18 cellular contexts compared by ENCODE assay signal in genomic region chr9:117076571-117077300, GRCh38.
"Had no signal": no experiment of that assay in that cellular context is flagged by ENCODE, and none has a peak within 500 bp of the region (broad histone marks: within the 10 kb centered on the region; RNA-seq: fewer than 3 reads in every experiment).

No MANE protein-coding gene starts in this region.

- H3K9me3 Mint-ChIP-seq: endodermal cell, neural progenitor cell had no signal

- ATAC-seq: activated CD4-positive, alpha-beta T cell treated with anti-CD3 and anti-CD28 coated beads for 36 hours; activated CD8-positive, alpha-beta memory T cell treated with anti-CD3 and anti-CD28 coated beads, Interleukin-2, amount 10 ng/mL, durations not matched to agents 7 days and 5 days; gastroesophageal sphincter; stimulated activated naive CD8-positive, alpha-beta T cell treated with anti-CD3 and anti-CD28 coated beads, Interleukin-15, amount 100 ng/mL, for 72 hours; upper lobe of right lung had no signal

- H3K4me1 Mint-ChIP-seq: activated CD4-positive, alpha-beta T cell treated with anti-CD3 and anti-CD28 coated beads for 36 hours; activated CD8-positive, alpha-beta memory T cell treated with anti-CD3 and anti-CD28 coated beads, Interleukin-2, amount 10 ng/mL, durations not matched to agents 7 days and 5 days; activated naive CD4-positive, alpha-beta T cell treated with anti-CD3 and anti-CD28 coated beads, Interleukin-2, amount 50 U/mL, for 24 hours; naive B cell; stimulated activated naive CD8-positive, alpha-beta T cell treated with anti-CD3 and anti-CD28 coated beads, Interleukin-15, amount 100 ng/mL, for 72 hours had no signal

- H3K4me2 ChIP-seq: neural progenitor cell had no signal

- H3K27me3 Mint-ChIP-seq: activated CD4-positive, alpha-beta memory T cell treated with anti-CD3 and anti-CD28 coated beads for 36 hours; activated CD8-positive, alpha-beta memory T cell treated with anti-CD3 and anti-CD28 coated beads, Interleukin-2, amount 10 ng/mL, durations not matched to agents 7 days and 5 days had no signal

- H2AFZ ChIP-seq: neural progenitor cell had no signal

- H3K9me3 ChIP-seq: adrenal gland, gastroesophageal sphincter, left ventricle myocardium inferior, ovary, sigmoid colon, spleen, upper lobe of right lung had no signal

- H3K36me3 ChIP-seq: adrenal gland, cardiac muscle cell, gastroesophageal sphincter, left ventricle myocardium inferior, neural progenitor cell, ovary, sigmoid colon, spleen, upper lobe of right lung had no signal

- H3K27ac ChIP-seq: adrenal gland, cardiac muscle cell, gastroesophageal sphincter, left ventricle myocardium inferior, neural progenitor cell, ovary, sigmoid colon, spleen, upper lobe of right lung had no signal

- H3K27me3 ChIP-seq: adrenal gland, cardiac muscle cell, neural progenitor cell, ovary, sigmoid colon, upper lobe of right lung had no signal

- H3K4me1 ChIP-seq: adrenal gland, gastroesophageal sphincter, left ventricle myocardium inferior, sigmoid colon, spleen, upper lobe of right lung had no signal

- H3K36me3 Mint-ChIP-seq: activated CD4-positive, alpha-beta memory T cell treated with anti-CD3 and anti-CD28 coated beads for 36 hours; naive B cell; neural progenitor cell had no signal

- H3K4me3 Mint-ChIP-seq: activated CD4-positive, alpha-beta memory T cell treated with anti-CD3 and anti-CD28 coated beads for 36 hours; activated CD4-positive, alpha-beta T cell treated with anti-CD3 and anti-CD28 coated beads for 36 hours; activated CD8-positive, alpha-beta memory T cell treated with anti-CD3 and anti-CD28 coated beads, Interleukin-2, amount 10 ng/mL, durations not matched to agents 7 days and 5 days; activated naive CD4-positive, alpha-beta T cell treated with anti-CD3 and anti-CD28 coated beads, Interleukin-2, amount 50 U/mL, for 24 hours; endodermal cell; naive B cell; neural progenitor cell; stimulated activated naive CD8-positive, alpha-beta T cell treated with anti-CD3 and anti-CD28 coated beads, Interleukin-15, amount 100 ng/mL, for 72 hours had no signal

- H3K4me3 ChIP-seq: adrenal gland, cardiac muscle cell, gastroesophageal sphincter, left ventricle myocardium inferior, neural progenitor cell, ovary, sigmoid colon, spleen, upper lobe of right lung had no signal

- H3K27ac Mint-ChIP-seq: activated CD4-positive, alpha-beta memory T cell treated with anti-CD3 and anti-CD28 coated beads for 36 hours; activated CD4-positive, alpha-beta T cell treated with anti-CD3 and anti-CD28 coated beads for 36 hours; activated CD8-positive, alpha-beta memory T cell treated with anti-CD3 and anti-CD28 coated beads, Interleukin-2, amount 10 ng/mL, durations not matched to agents 7 days and 5 days; activated naive CD4-positive, alpha-beta T cell treated with anti-CD3 and anti-CD28 coated beads, Interleukin-2, amount 50 U/mL, for 24 hours; endodermal cell; naive B cell; neural progenitor cell; stimulated activated naive CD8-positive, alpha-beta T cell treated with anti-CD3 and anti-CD28 coated beads, Interleukin-15, amount 100 ng/mL, for 72 hours had no signal

- DNase-seq: activated CD4-positive, alpha-beta memory T cell treated with anti-CD3 and anti-CD28 coated beads for 36 hours; activated CD4-positive, alpha-beta T cell treated with anti-CD3 and anti-CD28 coated beads for 36 hours; activated CD8-positive, alpha-beta memory T cell treated with anti-CD3 and anti-CD28 coated beads, Interleukin-2, amount 10 ng/mL, durations not matched to agents 7 days and 5 days; activated T-cell treated with anti-CD3 and anti-CD28 coated beads, Interleukin-2, amount 50 U/mL, for 1 hour; endodermal cell; erythroblast; left ventricle myocardium inferior; naive B cell; ovary; sigmoid colon; spleen; stimulated activated naive CD8-positive, alpha-beta T cell treated with anti-CD3 and anti-CD28 coated beads, Interleukin-15, amount 100 ng/mL, for 72 hours; upper lobe of right lung had no signal
